In the genomic region with DNA sequence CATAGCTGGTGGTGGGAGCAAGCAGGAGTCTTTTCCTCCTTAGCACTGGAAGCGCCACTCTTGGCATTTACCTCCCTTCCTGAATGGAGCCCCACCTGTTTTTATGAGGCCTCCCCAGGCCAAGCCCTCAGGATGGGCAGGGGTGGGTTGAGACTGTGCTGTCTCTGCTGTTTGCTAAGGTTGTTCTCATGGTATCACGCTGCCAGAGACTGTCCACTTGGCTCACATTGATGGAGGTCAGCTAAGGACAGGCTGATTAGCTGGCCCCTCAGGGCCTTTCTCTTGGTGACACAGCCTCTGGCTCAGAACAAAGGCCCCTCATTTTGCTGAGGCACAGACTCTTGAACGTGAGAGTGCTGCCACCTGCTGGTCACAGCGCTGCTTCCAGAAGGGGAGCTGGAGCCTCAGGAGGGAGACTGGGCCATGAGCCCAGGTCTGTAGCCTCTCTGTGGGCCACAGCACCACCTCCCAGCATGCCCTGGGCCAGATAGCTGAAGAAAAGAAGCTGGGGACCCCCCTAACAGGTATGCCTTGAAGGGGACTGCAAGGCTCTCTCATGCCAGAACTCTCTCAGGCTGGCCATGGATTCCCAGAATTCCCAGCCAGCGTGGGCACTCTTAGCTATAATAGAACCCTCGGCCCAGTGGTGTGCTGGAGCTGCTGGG, we compare ENCODE assay signal across 9 cellular contexts.
DNase-seq lines count a peak whose midpoint lies in the region; ATAC-seq and TF ChIP-seq lines count a peak whose summit lies in the region.
"Had no signal": no experiment of that assay in that cellular context is flagged by ENCODE, and none has a peak within 500 bp of the region (broad histone marks: within the 10 kb centered on the region; RNA-seq: fewer than 3 reads in every experiment).

No MANE protein-coding gene starts in this region.

- H3K27ac Mint-ChIP-seq in neural crest cell (ENCODE audit: unreplicated experiment), result peak overlapping the region; percentile 86

- no TSS peak for BruUV-seq in PC-9 (replicated peaks; lab: Mats Ljungman, UMichigan)

- no peaks in the 10 kb centered on the region for H3K27me3 ChIP-seq in PC-9 (ENCODE audit: insufficient read depth, low read depth)
- no peaks in the 10 kb centered on the region for H3K27me3 ChIP-seq in stomach

- H3K4me2 ChIP-seq in PC-9, result peak overlapping the region; percentile 55

- H3K4me3 ChIP-seq in PC-9 (no peak overlapping the region), fibroblast of pulmonary artery (replicated peaks; ENCODE audit: low read depth, low read length) (no peak overlapping the region), stomach (no peak overlapping the region)

- H3K9me3 Mint-ChIP-seq in activated T-cell treated with anti-CD3 and anti-CD28 coated beads, Interleukin-2, amount 50 U/mL, for 4 hours, result no peaks in the 10 kb centered on the region
- no peaks in the 10 kb centered on the region for H3K9me3 Mint-ChIP-seq in neural crest cell

- intact Hi-C loops in PC-9 (cut with micrococcal nuclease; ENCODE audit: unreplicated experiment) (loop anchor here (1.0 to 2.0 kb wide), 4 partner anchors 66 to 346 kb away; partner anchors contain the start of gene ATP1A1), stomach (cut with DNase I; ENCODE audit: low total_unique reads) (loop anchor here (10.0 kb wide), 1 partner anchor 120 kb away; no protein-coding TSS in a partner anchor)

- H3K9me3 ChIP-seq in PC-9 (ENCODE audit: insufficient read depth, low read depth) (no peaks in the 10 kb centered on the region), stomach (no peaks in the 10 kb centered on the region)

- DNase-seq in DMS153 treated with DMSO at 0.1 percent for 48 hours (lab: John Stamatoyannopoulos, UW; ENCODE audit: unreplicated experiment) (peak; percentile 59), KBM-7 (peak; percentile 75), PC-9 (peak; percentile 81 to 90), fibroblast of pulmonary artery (ENCODE audit: low read depth) (peak; percentile 90), neural crest cell (ENCODE audit: low read depth, low spot score) (peak; percentile 95), stomach (peak; percentile 93)
- peak; percentile 90 for DNase-seq in activated T-cell treated with anti-CD3 and anti-CD28 coated beads, Interleukin-2, amount 50 U/mL, for 4 hours

- in situ Hi-C loops in KBM-7 (cut with MboI; ENCODE audit: low pct_unique_long_range_greater_than_20kb, low sequenced_read_pairs), result no loop called here

- H3K36me3 Mint-ChIP-seq in activated T-cell treated with anti-CD3 and anti-CD28 coated beads, Interleukin-2, amount 50 U/mL, for 4 hours (ENCODE audit: insufficient read depth), result no peaks in the 10 kb centered on the region
- no peaks in the 10 kb centered on the region for H3K36me3 Mint-ChIP-seq in neural crest cell (ENCODE audit: low read depth)

- H3K27ac ChIP-seq in PC-9 (peak overlapping the region; percentile 93), stomach (peak overlapping the region in 2 of 5 donors; percentile 10 to 38)
- H3K27ac ChIP-seq: epithelial cell of prostate had no signal

- H3K9me2 ChIP-seq in PC-9 (ENCODE audit: insufficient read depth), result no peaks in the 10 kb centered on the region

- TF ChIP-seq EP300 in stomach (IDR thresholded peaks at IDR 0.05), result no peak

- no peaks in the 10 kb centered on the region for H4K20me1 ChIP-seq in PC-9 (ENCODE audit: insufficient read depth)

- peak; percentile 77 for ATAC-seq in GM21619 (IDR thresholded peaks at IDR 0.05; ENCODE audit: unreplicated experiment)
- peak; percentile 94 to 95 for ATAC-seq in activated T-cell treated with anti-CD3 and anti-CD28 coated beads, Interleukin-2, amount 50 U/mL, for 4 hours

- TF ChIP-seq CTCF in PC-9 (conservative IDR thresholded peaks at IDR 0.05), result peak; percentile 99
- peak; percentile 92 for TF ChIP-seq CTCF in fibroblast of pulmonary artery (IDR thresholded peaks at IDR 0.05; ENCODE audit: low read length, missing control alignments)
- TF ChIP-seq CTCF in neural crest cell (conservative IDR thresholded peaks at IDR 0.05), result peak; percentile 95
- peak in 5 of 7 experiments; percentile 81 to 94 (median 90) for TF ChIP-seq CTCF in stomach (IDR thresholded peaks at IDR 0.05)

- H3K36me3 ChIP-seq in PC-9 (ENCODE audit: low read depth), result no peaks in the 10 kb centered on the region
- no peaks in the 10 kb centered on the region for H3K36me3 ChIP-seq in stomach

- POLR2A ChIA-PET in PC-9 (lab: Charles Lee; ENCODE audit: unreplicated experiment), result interaction anchor here (0.5 to 0.7 kb wide), 2 partner anchors 109 to 182 kb away, joined by 3 read pairs; partner anchors contain the start of gene IGSF3

- H2AFZ ChIP-seq in PC-9, result no peak overlapping the region

- H3K4me1 Mint-ChIP-seq in activated T-cell treated with anti-CD3 and anti-CD28 coated beads, Interleukin-2, amount 50 U/mL, for 4 hours (ENCODE audit: low read depth), result no peaks in the 10 kb centered on the region
- peaks cover 29% of the 10 kb centered on the region for H3K4me1 Mint-ChIP-seq in neural crest cell

- H3K4me3 Mint-ChIP-seq in activated T-cell treated with anti-CD3 and anti-CD28 coated beads, Interleukin-2, amount 50 U/mL, for 4 hours, result no peak overlapping the region
- H3K4me3 Mint-ChIP-seq in neural crest cell, result no peak overlapping the region

- peaks cover 40% of the 10 kb centered on the region for H3F3A ChIP-seq in PC-9 (ENCODE audit: insufficient read depth, low read depth)

- CTCF ChIA-PET in PC-9 (lab: Charles Lee), result interaction anchor here (0.5 to 3.0 kb wide), 11 partner anchors 9 to 346 kb away, joined by 3 to 13 read pairs (median 4); no protein-coding TSS in a partner anchor

- H3K4me1 ChIP-seq in PC-9 (replicated peaks; ENCODE audit: insufficient read depth) (peaks cover 57% of the 10 kb centered on the region), stomach (peaks cover 19 to 41% (median 21%) of the 10 kb centered on the region in 4 donors)

- WGBS in stomach, 5 donors, result 35 to 43% (median 38%) methylated on average over 5 to 6 of the region's 6 CpGs

- TF ChIP-seq POLR2A in stomach (IDR thresholded peaks at IDR 0.05), result no peak

- H3K79me2 ChIP-seq in PC-9 (ENCODE audit: low read depth), result no peaks in the 10 kb centered on the region

- H3K27me3 Mint-ChIP-seq in activated T-cell treated with anti-CD3 and anti-CD28 coated beads, Interleukin-2, amount 50 U/mL, for 4 hours (ENCODE audit: low read depth), result no peaks in the 10 kb centered on the region
- H3K27me3 Mint-ChIP-seq in neural crest cell (ENCODE audit: low read depth), result no peaks in the 10 kb centered on the region
